15 cellular contexts compared by ENCODE assay signal in genomic region chr10:102624751-102625330, GRCh38. TPM values are rescaled to one million over a fixed set of nuclear protein-coding genes. Genes with fewer than 3 reads are reported as not detected.
DNase-seq lines count a peak whose midpoint lies in the region; ATAC-seq, FAIRE-seq and TF ChIP-seq lines count a peak whose summit lies in the region.
"Had no signal": no experiment of that assay in that cellular context is flagged by ENCODE, and none has a peak within 500 bp of the region (broad histone marks: within the 10 kb centered on the region; RNA-seq: fewer than 3 reads in every experiment).

No MANE protein-coding gene starts in this region.

- peaks cover 80% of the 10 kb centered on the region for H3K4me1 ChIP-seq in testis

- FAIRE-seq in D721Med (lab: Jason Lieb, UNC) = no peak

- H3K27ac Mint-ChIP-seq in mesothelial cell of epicardium = peak overlapping the region; percentile 76
- H3K27ac Mint-ChIP-seq: T-helper 1 cell treated with Interleukin-12 subunit alpha and Interleukin-12 subunit beta and Interleukin-4 antibody, amounts not matched to agents 30 μg/mL and 1 μg/mL, for 36 hours had no signal

- 52 to 75% methylated on average over 8 of the region's 8 CpGs for WGBS in testis, 2 donors

- peak overlapping the region; percentile 73 to 82 for H3K27ac ChIP-seq in coronary artery
- H3K27ac ChIP-seq in testis = peak overlapping the region; percentile 80 to 84
- H3K27ac ChIP-seq: C4-2B had no signal

- no peak for ATAC-seq in GM21723 (IDR thresholded peaks at IDR 0.05; ENCODE audit: unreplicated experiment)
- ATAC-seq in GM19351 (IDR thresholded peaks at IDR 0.05; ENCODE audit: unreplicated experiment) = no peak
- ATAC-seq: GM12878 had no signal

- no peaks in the 10 kb centered on the region for H3K27me3 Mint-ChIP-seq in mesothelial cell of epicardium (ENCODE audit: low read depth)

- peaks cover 50% of the 10 kb centered on the region for H3K4me1 Mint-ChIP-seq in mesothelial cell of epicardium

- no peaks in the 10 kb centered on the region for H3K9me3 Mint-ChIP-seq in mesothelial cell of epicardium
- H3K9me3 Mint-ChIP-seq: T-helper 1 cell treated with Interleukin-12 subunit alpha and Interleukin-12 subunit beta and Interleukin-4 antibody, amounts not matched to agents 30 μg/mL and 1 μg/mL, for 36 hours had no signal

- H3K4me3 ChIP-seq in coronary artery = no peak overlapping the region
- H3K4me3 ChIP-seq in testis = no peak overlapping the region
- H3K4me3 ChIP-seq: GM12878, lung had no signal

- peaks cover 19% of the 10 kb centered on the region for H3K36me3 Mint-ChIP-seq in mesothelial cell of epicardium

- TF ChIP-seq CTCF in coronary artery (IDR thresholded peaks at IDR 0.05) (no peak), mesothelial cell of epicardium (IDR thresholded peaks at IDR 0.05; ENCODE audit: unreplicated experiment) (no peak), testis (IDR thresholded peaks at IDR 0.05) (no peak), D721Med (IDR thresholded peaks at IDR 0.05; ENCODE audit: insufficient read depth, missing control alignments) (no peak)

- DNase-seq in NCI-H226 = peak; percentile 56
- DNase-seq in coronary artery (ENCODE audit: low spot score) = no peak
- DNase-seq in mesothelial cell of epicardium (ENCODE audit: low spot score in 2 of 2, unreplicated experiment in 2 of 2) = no peak
- no peak for DNase-seq in testis
- DNase-seq in D721Med (ENCODE audit: insufficient read length, low spot score) = no peak
- DNase-seq: MM.1S, NCI-H2081, NCI-H774, substantia nigra had no signal

- intact Hi-C loops in testis (cut with DNase I; ENCODE audit: low total_unique reads) = no loop called here

- H3K9me3 ChIP-seq in testis = no peaks in the 10 kb centered on the region

- H3K36me3 ChIP-seq in testis (ENCODE audit: low read depth, missing control alignments) = no peaks in the 10 kb centered on the region

- H3K27me3 ChIP-seq in testis = no peaks in the 10 kb centered on the region

- TF ChIP-seq POLR2A in testis (IDR thresholded peaks at IDR 0.05) = no peak

- H3K4me3 Mint-ChIP-seq in mesothelial cell of epicardium = no peak overlapping the region
- H3K4me3 Mint-ChIP-seq: T-helper 1 cell treated with Interleukin-12 subunit alpha and Interleukin-12 subunit beta and Interleukin-4 antibody, amounts not matched to agents 30 μg/mL and 1 μg/mL, for 36 hours had no signal

RNA-seq across cellular contexts. Expression of gene TRIM8, which starts 19.4 kb away (rescaled TPM):
- total RNA-seq in mesothelial cell of epicardium (74.3 to 85.3 TPM (median 79.2 TPM) in 3 replicates), testis (100 to 1,000 TPM; 114 to 170 TPM)
- polyA plus RNA-seq in testis (ENCODE audit: insufficient read depth, low read depth, low replicate concordance) = 69.8 TPM
